21 cellular contexts compared by ENCODE assay signal in the genomic region with DNA sequence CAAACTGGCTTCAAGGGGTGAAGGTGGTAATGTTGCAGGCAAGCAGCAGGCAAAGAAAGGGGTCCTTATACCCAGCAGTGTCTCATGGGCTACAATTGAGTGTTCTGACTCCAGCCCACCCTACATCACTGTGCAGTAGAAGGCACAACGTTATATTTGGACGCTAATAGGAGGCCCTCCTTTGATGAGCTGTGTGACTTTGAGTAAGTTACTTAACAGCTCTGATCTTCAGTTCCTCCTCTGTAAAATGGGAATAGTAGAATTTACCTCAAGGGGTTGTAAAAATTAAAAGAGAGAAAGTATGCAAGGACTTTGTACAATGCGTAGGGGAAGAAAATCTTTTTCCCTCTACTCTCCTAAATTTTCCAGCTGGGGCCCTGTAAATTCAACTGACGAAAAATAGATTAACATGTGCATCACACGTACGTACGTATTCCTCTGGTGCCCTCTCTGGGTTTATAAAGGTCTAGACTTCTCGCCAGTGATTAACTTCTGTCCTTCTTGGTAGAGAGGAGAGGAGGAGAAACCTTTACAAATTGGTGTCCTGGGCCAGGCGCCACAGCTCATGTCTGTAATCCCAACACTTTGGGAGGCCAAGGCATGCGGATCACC.
"Had no signal": no experiment of that assay in that cellular context is flagged by ENCODE, and none has a peak within 500 bp of the region (broad histone marks: within the 10 kb centered on the region; RNA-seq: fewer than 3 reads in every experiment).

No MANE protein-coding gene starts in this region.

- H3K9ac ChIP-seq: KMS-11 had no signal

- ATAC-seq: HepG2, Panc1, PC-3 had no signal

- H3K27ac ChIP-seq: KMS-11, RWPE1 had no signal

- DNase-seq: IMR-90, Kasumi-1, MM.1S, NCI-H1092 treated with DMSO at 0.1 percent for 48 hours, NCI-H1436, NCI-H187, NCI-H2029, NCI-H2081 treated with DMSO at 0.1 percent for 48 hours, NCI-H2171, NCI-H226, NCI-H446, NCI-H510A, NCI-H524 treated with DMSO at 0.1 percent for 48 hours, NCI-H69, NCI-H774, PC-3, SHP77 had no signal
